8 cellular contexts compared by ENCODE assay signal in the genomic region with DNA sequence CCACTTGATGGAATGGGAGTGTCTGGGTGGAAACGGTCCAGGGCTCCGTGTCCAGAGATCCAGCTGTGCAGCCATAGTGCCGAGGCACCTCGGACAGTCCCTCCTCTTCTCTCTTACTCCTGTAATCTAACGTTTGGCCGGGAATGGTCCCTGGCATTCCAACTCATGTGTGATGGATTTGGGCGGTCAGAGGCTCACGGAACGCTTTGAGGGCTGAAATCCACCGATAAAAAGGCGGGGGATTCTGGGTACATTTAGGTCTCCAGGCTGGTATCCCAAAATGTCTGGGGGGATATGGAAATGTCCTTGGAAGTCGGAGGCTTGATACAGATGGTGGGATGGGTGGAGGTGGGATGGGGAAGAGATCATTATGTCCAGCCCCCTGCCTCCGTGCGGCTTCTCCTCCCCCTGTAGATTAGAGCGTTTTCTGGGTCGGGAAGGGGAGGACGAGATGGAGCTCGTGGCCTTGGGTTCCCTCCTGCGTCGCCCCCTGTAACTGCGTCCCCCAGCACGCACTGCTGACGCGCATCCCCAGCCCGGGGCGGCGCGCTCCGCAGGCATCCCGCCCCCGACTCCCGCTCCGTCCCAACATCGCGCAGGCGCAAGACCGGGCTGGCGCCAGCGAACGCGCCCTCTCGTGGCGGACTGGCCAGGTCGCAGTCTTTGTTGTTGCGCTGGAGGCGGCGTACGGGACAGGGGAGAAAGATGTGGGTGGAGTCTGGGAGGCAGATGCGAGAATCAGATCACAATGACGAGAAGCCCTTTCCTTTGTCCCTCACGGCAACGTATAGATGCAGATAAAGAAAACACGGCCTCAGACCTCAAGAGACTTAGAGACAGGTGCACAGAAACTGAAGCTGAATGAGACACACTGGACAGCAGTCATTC. TPM values are rescaled to one million over a fixed set of nuclear protein-coding genes. Genes with fewer than 3 reads are reported as not detected.
DNase-seq lines count a peak whose midpoint lies in the region; ATAC-seq and TF ChIP-seq lines count a peak whose summit lies in the region.

No MANE protein-coding gene starts in this region.

- peaks cover 1% of the 10 kb centered on the region for H3K36me3 Mint-ChIP-seq in T-helper 2 cell treated with Interferon-gamma antibody and Interleukin-4, amounts not matched to agents 5 μg/mL and 100 μg/mL, for 36 hours (ENCODE audit: low read depth)

- H3K4me3 Mint-ChIP-seq in T-helper 2 cell treated with Interferon-gamma antibody and Interleukin-4, amounts not matched to agents 5 μg/mL and 100 μg/mL, for 36 hours: peak overlapping the region; percentile 75

- TF ChIP-seq POLR2A in GM15510 (IDR thresholded peaks at IDR 0.05; ENCODE audit: borderline replicate concordance, extremely low read depth, insufficient read length): peak; percentile 41

- H3K4me1 ChIP-seq in ascending aorta: peaks cover 9 to 29% of the 10 kb centered on the region in 2 donors

- peaks cover 9% of the 10 kb centered on the region for H3K27me3 Mint-ChIP-seq in T-helper 2 cell treated with Interferon-gamma antibody and Interleukin-4, amounts not matched to agents 5 μg/mL and 100 μg/mL, for 36 hours (ENCODE audit: low read depth)

- peak overlapping the region; percentile 96 for H3K27ac Mint-ChIP-seq in T-helper 2 cell treated with Interferon-gamma antibody and Interleukin-4, amounts not matched to agents 5 μg/mL and 100 μg/mL, for 36 hours

- DNase-seq in NCI-H1930 (lab: John Stamatoyannopoulos, UW): peak; percentile 90 to 91
- peak; percentile 96 for DNase-seq in T-helper 2 cell treated with Interferon-gamma antibody and Interleukin-4, amounts not matched to agents 5 μg/mL and 100 μg/mL, for 36 hours (ENCODE audit: low spot score)
- DNase-seq in ascending aorta (ENCODE audit: low spot score in 2 of 2): peak; percentile 67 to 96
- DNase-seq in hippocampal formation (lab: John Stamatoyannopoulos, UW): peak; percentile 85 to 88
- peak; percentile 97 for DNase-seq in retina
- DNase-seq in cortex of kidney (lab: John Stamatoyannopoulos, UW): no peak

- TF ChIP-seq CTCF in ascending aorta (IDR thresholded peaks at IDR 0.05): peak; percentile 92 to 98 (median 94)

- H3K4me3 ChIP-seq in ascending aorta: peak overlapping the region; percentile 51 to 73

- H3K27ac ChIP-seq in ascending aorta: peak overlapping the region; percentile 80 to 89

- ATAC-seq in HG02885 (IDR thresholded peaks at IDR 0.05; ENCODE audit: poor library complexity, unreplicated experiment): peak; percentile 88

- H3K4me1 Mint-ChIP-seq in T-helper 2 cell treated with Interferon-gamma antibody and Interleukin-4, amounts not matched to agents 5 μg/mL and 100 μg/mL, for 36 hours (ENCODE audit: low read depth): peaks cover 38% of the 10 kb centered on the region

- H3K9me3 Mint-ChIP-seq in T-helper 2 cell treated with Interferon-gamma antibody and Interleukin-4, amounts not matched to agents 5 μg/mL and 100 μg/mL, for 36 hours: peaks cover 5% of the 10 kb centered on the region

- H3K27me3 ChIP-seq in ascending aorta: no peaks in the 10 kb centered on the region

- no peaks in the 10 kb centered on the region for H3K9me3 ChIP-seq in ascending aorta

- H3K36me3 ChIP-seq in ascending aorta: no peaks in the 10 kb centered on the region

- intact Hi-C loops in ascending aorta (cut with DNase I): loop anchor here (1.0 to 2.0 kb wide), 4 partner anchors 9 to 66 kb away; partner anchors contain the start of gene PDK2

RNA-seq across cellular contexts. Expression of gene SGCA, which starts 4.5 kb away (rescaled TPM):
- 78.5 TPM for total RNA-seq in ascending aorta

RNA-seq across cellular contexts. Expression of gene PPP1R9B, which starts 10.8 kb away (rescaled TPM):
- 63.5 TPM for total RNA-seq in ascending aorta

RNA-seq across cellular contexts. Expression of gene SAMD14, which starts 31.3 kb away (rescaled TPM):
- 3.2 TPM for total RNA-seq in ascending aorta

RNA-seq across cellular contexts. Expression of gene COL1A1, which starts 40.2 kb away (rescaled TPM):
- total RNA-seq in ascending aorta: 547 TPM
